ENCODE assay signal across 2 cellular contexts in genomic region chr9:14341437-14342133, GRCh38.
TF ChIP-seq lines count a peak whose summit lies in the region.

No MANE protein-coding gene starts in this region.

TF ChIP-seq in liver, 16 proteins besides CTCF, POLR2A, EP300 and RAD21:
- TF ChIP-seq, protein P1, sequence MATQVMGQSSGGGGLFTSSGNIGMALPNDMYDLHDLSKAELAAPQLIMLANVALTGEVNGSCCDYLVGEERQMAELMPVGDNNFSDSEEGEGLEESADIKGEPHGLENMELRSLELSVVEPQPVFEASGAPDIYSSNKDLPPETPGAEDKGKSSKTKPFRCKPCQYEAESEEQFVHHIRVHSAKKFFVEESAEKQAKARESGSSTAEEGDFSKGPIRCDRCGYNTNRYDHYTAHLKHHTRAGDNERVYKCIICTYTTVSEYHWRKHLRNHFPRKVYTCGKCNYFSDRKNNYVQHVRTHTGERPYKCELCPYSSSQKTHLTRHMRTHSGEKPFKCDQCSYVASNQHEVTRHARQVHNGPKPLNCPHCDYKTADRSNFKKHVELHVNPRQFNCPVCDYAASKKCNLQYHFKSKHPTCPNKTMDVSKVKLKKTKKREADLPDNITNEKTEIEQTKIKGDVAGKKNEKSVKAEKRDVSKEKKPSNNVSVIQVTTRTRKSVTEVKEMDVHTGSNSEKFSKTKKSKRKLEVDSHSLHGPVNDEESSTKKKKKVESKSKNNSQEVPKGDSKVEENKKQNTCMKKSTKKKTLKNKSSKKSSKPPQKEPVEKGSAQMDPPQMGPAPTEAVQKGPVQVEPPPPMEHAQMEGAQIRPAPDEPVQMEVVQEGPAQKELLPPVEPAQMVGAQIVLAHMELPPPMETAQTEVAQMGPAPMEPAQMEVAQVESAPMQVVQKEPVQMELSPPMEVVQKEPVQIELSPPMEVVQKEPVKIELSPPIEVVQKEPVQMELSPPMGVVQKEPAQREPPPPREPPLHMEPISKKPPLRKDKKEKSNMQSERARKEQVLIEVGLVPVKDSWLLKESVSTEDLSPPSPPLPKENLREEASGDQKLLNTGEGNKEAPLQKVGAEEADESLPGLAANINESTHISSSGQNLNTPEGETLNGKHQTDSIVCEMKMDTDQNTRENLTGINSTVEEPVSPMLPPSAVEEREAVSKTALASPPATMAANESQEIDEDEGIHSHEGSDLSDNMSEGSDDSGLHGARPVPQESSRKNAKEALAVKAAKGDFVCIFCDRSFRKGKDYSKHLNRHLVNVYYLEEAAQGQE (IDR thresholded peaks at IDR 0.05), result peak; percentile 81
- no peak for TF ChIP-seq TAF1 (conservative IDR thresholded peaks at IDR 0.05)
- peak; percentile 95 for TF ChIP-seq NR2F2 (IDR thresholded peaks at IDR 0.05)

TF ChIP-seq in HepG2, 621 proteins besides CTCF, POLR2A, EP300 and RAD21 (continued from another document):
- TF ChIP-seq CERS6 (CRISPR knock-in tag; IDR thresholded peaks at IDR 0.05), result no peak
- TF ChIP-seq NFKBIZ (CRISPR knock-in tag; IDR thresholded peaks at IDR 0.05), result no peak
- TF ChIP-seq ZIK1 (CRISPR knock-in tag; IDR thresholded peaks at IDR 0.05; ENCODE audit: borderline replicate concordance, low read depth), result no peak
- TF ChIP-seq HBP1 (CRISPR knock-in tag; IDR thresholded peaks at IDR 0.05; ENCODE audit: low read depth), result no peak
- TF ChIP-seq ZNF432 (CRISPR knock-in tag; IDR thresholded peaks at IDR 0.05; ENCODE audit: borderline replicate concordance), result no peak
- TF ChIP-seq, protein P2, sequence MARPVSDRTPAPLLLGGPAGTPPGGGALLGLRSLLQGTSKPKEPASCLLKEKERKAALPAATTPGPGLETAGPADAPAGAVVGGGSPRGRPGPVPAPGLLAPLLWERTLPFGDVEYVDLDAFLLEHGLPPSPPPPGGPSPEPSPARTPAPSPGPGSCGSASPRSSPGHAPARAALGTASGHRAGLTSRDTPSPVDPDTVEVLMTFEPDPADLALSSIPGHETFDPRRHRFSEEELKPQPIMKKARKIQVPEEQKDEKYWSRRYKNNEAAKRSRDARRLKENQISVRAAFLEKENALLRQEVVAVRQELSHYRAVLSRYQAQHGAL (CRISPR knock-in tag; IDR thresholded peaks at IDR 0.05; ENCODE audit: not compliant biosample characterization), result no peak
- TF ChIP-seq, protein P3, sequence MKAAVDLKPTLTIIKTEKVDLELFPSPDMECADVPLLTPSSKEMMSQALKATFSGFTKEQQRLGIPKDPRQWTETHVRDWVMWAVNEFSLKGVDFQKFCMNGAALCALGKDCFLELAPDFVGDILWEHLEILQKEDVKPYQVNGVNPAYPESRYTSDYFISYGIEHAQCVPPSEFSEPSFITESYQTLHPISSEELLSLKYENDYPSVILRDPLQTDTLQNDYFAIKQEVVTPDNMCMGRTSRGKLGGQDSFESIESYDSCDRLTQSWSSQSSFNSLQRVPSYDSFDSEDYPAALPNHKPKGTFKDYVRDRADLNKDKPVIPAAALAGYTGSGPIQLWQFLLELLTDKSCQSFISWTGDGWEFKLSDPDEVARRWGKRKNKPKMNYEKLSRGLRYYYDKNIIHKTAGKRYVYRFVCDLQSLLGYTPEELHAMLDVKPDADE (CRISPR knock-in tag; IDR thresholded peaks at IDR 0.05), result no peak
- TF ChIP-seq ZNF331 (CRISPR knock-in tag; IDR thresholded peaks at IDR 0.05), result no peak
- no peak for TF ChIP-seq NFYB (CRISPR knock-in tag; IDR thresholded peaks at IDR 0.05)
- no peak for TF ChIP-seq ELF1 (CRISPR knock-in tag; IDR thresholded peaks at IDR 0.05)
- no peak for TF ChIP-seq ZNF788 (CRISPR knock-in tag; IDR thresholded peaks at IDR 0.05; ENCODE audit: borderline replicate concordance)
- no peak for TF ChIP-seq ZNF136 (CRISPR knock-in tag; IDR thresholded peaks at IDR 0.05; ENCODE audit: low read depth)
- no peak for TF ChIP-seq ZNF562 (CRISPR knock-in tag; IDR thresholded peaks at IDR 0.05; ENCODE audit: borderline replicate concordance)
